Comparison of ENCODE assay signal across 2 cellular contexts in the genomic region with DNA sequence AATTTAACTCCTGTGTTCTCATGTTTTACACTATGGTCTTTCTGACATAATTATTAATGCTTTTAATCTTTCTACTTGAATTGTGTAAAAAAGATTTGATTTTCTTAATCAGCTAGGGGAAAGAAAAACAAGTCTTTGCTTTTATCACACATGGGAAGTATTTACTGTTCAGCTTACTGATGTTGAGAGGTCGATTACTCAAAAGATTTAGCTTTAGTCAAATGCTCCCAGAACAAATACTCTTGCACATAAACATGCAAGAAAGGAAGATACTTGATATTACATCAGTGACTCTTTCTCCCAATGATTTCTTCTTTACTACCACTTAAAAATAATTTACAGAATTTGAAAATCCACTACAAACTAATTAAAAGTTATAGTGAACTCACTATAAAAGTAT.
TF ChIP-seq lines count a peak whose summit lies in the region.

No MANE protein-coding gene starts in this region.

TF ChIP-seq in SK-N-SH, 30 proteins besides CTCF, POLR2A, EP300 and RAD21 (continued from another document):
- TF ChIP-seq, protein P1, sequence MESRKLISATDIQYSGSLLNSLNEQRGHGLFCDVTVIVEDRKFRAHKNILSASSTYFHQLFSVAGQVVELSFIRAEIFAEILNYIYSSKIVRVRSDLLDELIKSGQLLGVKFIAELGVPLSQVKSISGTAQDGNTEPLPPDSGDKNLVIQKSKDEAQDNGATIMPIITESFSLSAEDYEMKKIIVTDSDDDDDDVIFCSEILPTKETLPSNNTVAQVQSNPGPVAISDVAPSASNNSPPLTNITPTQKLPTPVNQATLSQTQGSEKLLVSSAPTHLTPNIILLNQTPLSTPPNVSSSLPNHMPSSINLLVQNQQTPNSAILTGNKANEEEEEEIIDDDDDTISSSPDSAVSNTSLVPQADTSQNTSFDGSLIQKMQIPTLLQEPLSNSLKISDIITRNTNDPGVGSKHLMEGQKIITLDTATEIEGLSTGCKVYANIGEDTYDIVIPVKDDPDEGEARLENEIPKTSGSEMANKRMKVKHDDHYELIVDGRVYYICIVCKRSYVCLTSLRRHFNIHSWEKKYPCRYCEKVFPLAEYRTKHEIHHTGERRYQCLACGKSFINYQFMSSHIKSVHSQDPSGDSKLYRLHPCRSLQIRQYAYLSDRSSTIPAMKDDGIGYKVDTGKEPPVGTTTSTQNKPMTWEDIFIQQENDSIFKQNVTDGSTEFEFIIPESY (IDR thresholded peaks at IDR 0.05; ENCODE audit: borderline replicate concordance, low read depth), result no peak
- TF ChIP-seq TCF12 (IDR thresholded peaks at IDR 0.05), result no peak
- no peak for TF ChIP-seq FOXJ3 (CRISPR knock-in tag; IDR thresholded peaks at IDR 0.05)
- TF ChIP-seq TEAD4 (IDR thresholded peaks at IDR 0.05; ENCODE audit: borderline replicate concordance, insufficient read depth), result no peak
- TF ChIP-seq TAF1 (IDR thresholded peaks at IDR 0.05; ENCODE audit: borderline replicate concordance, low read depth, low read length), result no peak
- TF ChIP-seq NRF1 (IDR thresholded peaks at IDR 0.05; ENCODE audit: low read depth, low read length), result no peak
- TF ChIP-seq, protein P2, sequence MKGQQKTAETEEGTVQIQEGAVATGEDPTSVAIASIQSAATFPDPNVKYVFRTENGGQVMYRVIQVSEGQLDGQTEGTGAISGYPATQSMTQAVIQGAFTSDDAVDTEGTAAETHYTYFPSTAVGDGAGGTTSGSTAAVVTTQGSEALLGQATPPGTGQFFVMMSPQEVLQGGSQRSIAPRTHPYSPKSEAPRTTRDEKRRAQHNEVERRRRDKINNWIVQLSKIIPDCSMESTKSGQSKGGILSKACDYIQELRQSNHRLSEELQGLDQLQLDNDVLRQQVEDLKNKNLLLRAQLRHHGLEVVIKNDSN (IDR thresholded peaks at IDR 0.05; ENCODE audit: borderline replicate concordance, low read depth), result no peak
- no peak for TF ChIP-seq GATA2 (CRISPR knock-in tag; IDR thresholded peaks at IDR 0.05)
- no peak for TF ChIP-seq SMC3 (IDR thresholded peaks at IDR 0.05; ENCODE audit: low read depth, low read length)
- no peak for TF ChIP-seq NFIC (IDR thresholded peaks at IDR 0.05; ENCODE audit: borderline replicate concordance)
- no peak for TF ChIP-seq YY1 (IDR thresholded peaks at IDR 0.05; ENCODE audit: low read depth)
- TF ChIP-seq EZH2phosphoT487 (IDR thresholded peaks at IDR 0.05; ENCODE audit: borderline replicate concordance, low read depth), result no peak

TF ChIP-seq in GM23338, 12 proteins besides CTCF, POLR2A, EP300 and RAD21:
- TF ChIP-seq, protein P3, sequence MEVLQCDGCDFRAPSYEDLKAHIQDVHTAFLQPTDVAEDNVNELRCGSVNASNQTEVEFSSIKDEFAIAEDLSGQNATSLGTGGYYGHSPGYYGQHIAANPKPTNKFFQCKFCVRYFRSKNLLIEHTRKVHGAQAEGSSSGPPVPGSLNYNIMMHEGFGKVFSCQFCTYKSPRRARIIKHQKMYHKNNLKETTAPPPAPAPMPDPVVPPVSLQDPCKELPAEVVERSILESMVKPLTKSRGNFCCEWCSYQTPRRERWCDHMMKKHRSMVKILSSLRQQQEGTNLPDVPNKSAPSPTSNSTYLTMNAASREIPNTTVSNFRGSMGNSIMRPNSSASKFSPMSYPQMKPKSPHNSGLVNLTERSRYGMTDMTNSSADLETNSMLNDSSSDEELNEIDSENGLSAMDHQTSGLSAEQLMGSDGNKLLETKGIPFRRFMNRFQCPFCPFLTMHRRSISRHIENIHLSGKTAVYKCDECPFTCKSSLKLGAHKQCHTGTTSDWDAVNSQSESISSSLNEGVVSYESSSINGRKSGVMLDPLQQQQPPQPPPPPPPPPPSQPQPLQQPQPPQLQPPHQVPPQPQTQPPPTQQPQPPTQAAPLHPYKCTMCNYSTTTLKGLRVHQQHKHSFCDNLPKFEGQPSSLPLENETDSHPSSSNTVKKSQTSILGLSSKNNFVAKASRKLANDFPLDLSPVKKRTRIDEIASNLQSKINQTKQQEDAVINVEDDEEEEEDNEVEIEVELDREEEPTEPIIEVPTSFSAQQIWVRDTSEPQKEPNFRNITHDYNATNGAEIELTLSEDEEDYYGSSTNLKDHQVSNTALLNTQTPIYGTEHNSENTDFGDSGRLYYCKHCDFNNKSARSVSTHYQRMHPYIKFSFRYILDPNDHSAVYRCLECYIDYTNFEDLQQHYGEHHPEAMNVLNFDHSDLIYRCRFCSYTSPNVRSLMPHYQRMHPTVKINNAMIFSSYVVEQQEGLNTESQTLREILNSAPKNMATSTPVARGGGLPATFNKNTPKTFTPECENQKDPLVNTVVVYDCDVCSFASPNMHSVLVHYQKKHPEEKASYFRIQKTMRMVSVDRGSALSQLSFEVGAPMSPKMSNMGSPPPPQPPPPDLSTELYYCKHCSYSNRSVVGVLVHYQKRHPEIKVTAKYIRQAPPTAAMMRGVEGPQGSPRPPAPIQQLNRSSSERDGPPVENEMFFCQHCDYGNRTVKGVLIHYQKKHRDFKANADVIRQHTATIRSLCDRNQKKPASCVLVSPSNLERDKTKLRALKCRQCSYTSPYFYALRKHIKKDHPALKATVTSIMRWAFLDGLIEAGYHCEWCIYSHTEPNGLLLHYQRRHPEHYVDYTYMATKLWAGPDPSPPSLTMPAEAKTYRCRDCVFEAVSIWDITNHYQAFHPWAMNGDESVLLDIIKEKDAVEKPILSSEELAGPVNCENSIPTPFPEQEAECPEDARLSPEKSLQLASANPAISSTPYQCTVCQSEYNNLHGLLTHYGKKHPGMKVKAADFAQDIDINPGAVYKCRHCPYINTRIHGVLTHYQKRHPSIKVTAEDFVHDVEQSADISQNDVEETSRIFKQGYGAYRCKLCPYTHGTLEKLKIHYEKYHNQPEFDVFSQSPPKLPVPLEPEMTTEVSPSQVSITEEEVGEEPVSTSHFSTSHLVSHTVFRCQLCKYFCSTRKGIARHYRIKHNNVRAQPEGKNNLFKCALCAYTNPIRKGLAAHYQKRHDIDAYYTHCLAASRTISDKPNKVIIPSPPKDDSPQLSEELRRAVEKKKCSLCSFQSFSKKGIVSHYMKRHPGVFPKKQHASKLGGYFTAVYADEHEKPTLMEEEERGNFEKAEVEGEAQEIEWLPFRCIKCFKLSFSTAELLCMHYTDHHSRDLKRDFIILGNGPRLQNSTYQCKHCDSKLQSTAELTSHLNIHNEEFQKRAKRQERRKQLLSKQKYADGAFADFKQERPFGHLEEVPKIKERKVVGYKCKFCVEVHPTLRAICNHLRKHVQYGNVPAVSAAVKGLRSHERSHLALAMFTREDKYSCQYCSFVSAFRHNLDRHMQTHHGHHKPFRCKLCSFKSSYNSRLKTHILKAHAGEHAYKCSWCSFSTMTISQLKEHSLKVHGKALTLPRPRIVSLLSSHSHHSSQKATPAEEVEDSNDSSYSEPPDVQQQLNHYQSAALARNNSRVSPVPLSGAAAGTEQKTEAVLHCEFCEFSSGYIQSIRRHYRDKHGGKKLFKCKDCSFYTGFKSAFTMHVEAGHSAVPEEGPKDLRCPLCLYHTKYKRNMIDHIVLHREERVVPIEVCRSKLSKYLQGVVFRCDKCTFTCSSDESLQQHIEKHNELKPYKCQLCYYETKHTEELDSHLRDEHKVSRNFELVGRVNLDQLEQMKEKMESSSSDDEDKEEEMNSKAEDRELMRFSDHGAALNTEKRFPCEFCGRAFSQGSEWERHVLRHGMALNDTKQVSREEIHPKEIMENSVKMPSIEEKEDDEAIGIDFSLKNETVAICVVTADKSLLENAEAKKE (CRISPR knock-in tag; IDR thresholded peaks at IDR 0.05), result no peak
- TF ChIP-seq STAT1 (IDR thresholded peaks at IDR 0.05; ENCODE audit: unreplicated experiment) (no peak), EZH2phosphoT487 (IDR thresholded peaks at IDR 0.05; ENCODE audit: unreplicated experiment) (no peak), ZNF114 (CRISPR knock-in tag; IDR thresholded peaks at IDR 0.05) (no peak), CREB1 (CRISPR knock-in tag; IDR thresholded peaks at IDR 0.05; ENCODE audit: low read depth) (no peak), ZNF331 (CRISPR knock-in tag; IDR thresholded peaks at IDR 0.05; ENCODE audit: low read depth) (no peak), POLR2AphosphoS5 (IDR thresholded peaks at IDR 0.05; ENCODE audit: low read depth) (no peak), NANOG (IDR thresholded peaks at IDR 0.05; ENCODE audit: borderline replicate concordance) (no peak), EZH2 (IDR thresholded peaks at IDR 0.05; ENCODE audit: low read depth, unreplicated experiment) (no peak), JUNB (IDR thresholded peaks at IDR 0.05; ENCODE audit: unreplicated experiment) (no peak)
- TF ChIP-seq, protein P4, sequence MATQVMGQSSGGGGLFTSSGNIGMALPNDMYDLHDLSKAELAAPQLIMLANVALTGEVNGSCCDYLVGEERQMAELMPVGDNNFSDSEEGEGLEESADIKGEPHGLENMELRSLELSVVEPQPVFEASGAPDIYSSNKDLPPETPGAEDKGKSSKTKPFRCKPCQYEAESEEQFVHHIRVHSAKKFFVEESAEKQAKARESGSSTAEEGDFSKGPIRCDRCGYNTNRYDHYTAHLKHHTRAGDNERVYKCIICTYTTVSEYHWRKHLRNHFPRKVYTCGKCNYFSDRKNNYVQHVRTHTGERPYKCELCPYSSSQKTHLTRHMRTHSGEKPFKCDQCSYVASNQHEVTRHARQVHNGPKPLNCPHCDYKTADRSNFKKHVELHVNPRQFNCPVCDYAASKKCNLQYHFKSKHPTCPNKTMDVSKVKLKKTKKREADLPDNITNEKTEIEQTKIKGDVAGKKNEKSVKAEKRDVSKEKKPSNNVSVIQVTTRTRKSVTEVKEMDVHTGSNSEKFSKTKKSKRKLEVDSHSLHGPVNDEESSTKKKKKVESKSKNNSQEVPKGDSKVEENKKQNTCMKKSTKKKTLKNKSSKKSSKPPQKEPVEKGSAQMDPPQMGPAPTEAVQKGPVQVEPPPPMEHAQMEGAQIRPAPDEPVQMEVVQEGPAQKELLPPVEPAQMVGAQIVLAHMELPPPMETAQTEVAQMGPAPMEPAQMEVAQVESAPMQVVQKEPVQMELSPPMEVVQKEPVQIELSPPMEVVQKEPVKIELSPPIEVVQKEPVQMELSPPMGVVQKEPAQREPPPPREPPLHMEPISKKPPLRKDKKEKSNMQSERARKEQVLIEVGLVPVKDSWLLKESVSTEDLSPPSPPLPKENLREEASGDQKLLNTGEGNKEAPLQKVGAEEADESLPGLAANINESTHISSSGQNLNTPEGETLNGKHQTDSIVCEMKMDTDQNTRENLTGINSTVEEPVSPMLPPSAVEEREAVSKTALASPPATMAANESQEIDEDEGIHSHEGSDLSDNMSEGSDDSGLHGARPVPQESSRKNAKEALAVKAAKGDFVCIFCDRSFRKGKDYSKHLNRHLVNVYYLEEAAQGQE (IDR thresholded peaks at IDR 0.05; ENCODE audit: unreplicated experiment), result no peak
- TF ChIP-seq, protein P5, sequence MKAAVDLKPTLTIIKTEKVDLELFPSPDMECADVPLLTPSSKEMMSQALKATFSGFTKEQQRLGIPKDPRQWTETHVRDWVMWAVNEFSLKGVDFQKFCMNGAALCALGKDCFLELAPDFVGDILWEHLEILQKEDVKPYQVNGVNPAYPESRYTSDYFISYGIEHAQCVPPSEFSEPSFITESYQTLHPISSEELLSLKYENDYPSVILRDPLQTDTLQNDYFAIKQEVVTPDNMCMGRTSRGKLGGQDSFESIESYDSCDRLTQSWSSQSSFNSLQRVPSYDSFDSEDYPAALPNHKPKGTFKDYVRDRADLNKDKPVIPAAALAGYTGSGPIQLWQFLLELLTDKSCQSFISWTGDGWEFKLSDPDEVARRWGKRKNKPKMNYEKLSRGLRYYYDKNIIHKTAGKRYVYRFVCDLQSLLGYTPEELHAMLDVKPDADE (IDR thresholded peaks at IDR 0.05), result no peak
